Comparison of ENCODE assay signal across 8 cellular contexts in genomic region chr3:42600111-42600957, GRCh38. TPM values are rescaled to one million over a fixed set of nuclear protein-coding genes. Genes with fewer than 3 reads are reported as not detected.
DNase-seq lines count a peak whose midpoint lies in the region; ATAC-seq and TF ChIP-seq lines count a peak whose summit lies in the region.

NKTR (plus strand) TSS chr3:42600686; CDS start chr3:42601007, 321 bp downstream.

- H3K4me1 Mint-ChIP-seq in IgD-negative memory B cell: peaks cover 25 to 29% (median 28%) of the 10 kb centered on the region in 3 donors

- H3K4me3 ChIP-seq in epithelial cell of esophagus (ENCODE audit: low read length): peak within 1 kb of the TSS; percentile 60
- H3K4me3 ChIP-seq in mononuclear cell (ENCODE audit: low read length): peak within 1 kb of the TSS; percentile 76

- H3K4me1 ChIP-seq in mononuclear cell (ENCODE audit: insufficient read depth, low read length): peaks cover 35% of the 10 kb centered on the region

- peak within 1 kb of the TSS; percentile 86 to 98 (median 96) for H3K27ac Mint-ChIP-seq in IgD-negative memory B cell

- H3K4me3 Mint-ChIP-seq in IgD-negative memory B cell: peak within 1 kb of the TSS; percentile 89 to 97 (median 96)

- no peak for TF ChIP-seq CTCF in epithelial cell of esophagus (IDR thresholded peaks at IDR 0.05; ENCODE audit: insufficient read depth, low read depth, low read length, missing control alignments)

- peaks cover 2 to 4% (median 2%) of the 10 kb centered on the region in 3 donors for H3K9me3 Mint-ChIP-seq in IgD-negative memory B cell

- peak; percentile 95 for DNase-seq in DMS 273 treated with DMSO at 0.1 percent for 48 hours (lab: John Stamatoyannopoulos, UW)
- DNase-seq in OCI-M2 (lab: John Stamatoyannopoulos, UW; ENCODE audit: unreplicated experiment): peak; percentile 85
- DNase-seq in activated T-cell treated with anti-CD3 and anti-CD28 coated beads for 4 hours: peak; percentile 100
- peak; percentile 100 for DNase-seq in epithelial cell of esophagus (ENCODE audit: low read depth)
- DNase-seq in stimulated activated CD8-positive, alpha-beta memory T cell treated with anti-CD3 and anti-CD28 coated beads, Interleukin-4, amount 100 ng/mL, for 1 hour (ENCODE audit: low read depth in 2 of 2, low spot score in 1 of 2): peak; percentile 99 to 100

- no peaks in the 10 kb centered on the region for H3K27me3 Mint-ChIP-seq in IgD-negative memory B cell

- peaks cover 4% of the 10 kb centered on the region for H3K36me3 Mint-ChIP-seq in IgD-negative memory B cell

- H3K27me3 ChIP-seq in mononuclear cell (ENCODE audit: insufficient read depth, low read length): no peaks in the 10 kb centered on the region

- H3K9me3 ChIP-seq in mononuclear cell (ENCODE audit: low read depth, low read length): no peaks in the 10 kb centered on the region

- ATAC-seq in GM21529 (IDR thresholded peaks at IDR 0.05; ENCODE audit: unreplicated experiment): peak; percentile 85

RNA-seq across cellular contexts. Expression of gene NKTR, which starts in this region (rescaled TPM):
- 14.7 TPM for polyA plus RNA-seq in IgD-negative memory B cell
- 324 TPM for total RNA-seq in mononuclear cell

Comparison
In these comparisons a context has a peak if more than half of its experiments do, and no peak if none do; other contexts are left out.
1. Peak in every context shown above with its lines: DNase-seq, ATAC-seq and H3K4me3 ChIP-seq.